ENCODE assay signal across 21 cellular contexts in genomic region chr22:44404341-44405020, GRCh38.
A peak's percentile ranks its signal among the peaks of the same experiment; 100 is the strongest.
DNase-seq lines count a peak whose midpoint lies in the region; ATAC-seq and TF ChIP-seq lines count a peak whose summit lies in the region.
"Had no signal": no experiment of that assay in that cellular context is flagged by ENCODE, and none has a peak within 500 bp of the region (broad histone marks: within the 10 kb centered on the region; RNA-seq: fewer than 3 reads in every experiment).

No MANE protein-coding gene starts in this region.

- no peak overlapping the region for H3K27ac ChIP-seq in left lung

- H3K4me1 Mint-ChIP-seq in endothelial cell (ENCODE audit: unreplicated experiment) = peaks cover 5% of the 10 kb centered on the region
- H3K4me1 Mint-ChIP-seq: CD4-positive, CD25-positive, alpha-beta regulatory T cell had no signal

- TF ChIP-seq POLR2A in NB4 (IDR thresholded peaks at IDR 0.05; ENCODE audit: extremely low read depth, insufficient read length) = no peak

- no peaks in the 10 kb centered on the region for H3K9me3 Mint-ChIP-seq in endothelial cell (ENCODE audit: unreplicated experiment)
- H3K9me3 Mint-ChIP-seq: CD4-positive, CD25-positive, alpha-beta regulatory T cell; GM23338 had no signal

- H3K27me3 Mint-ChIP-seq in endothelial cell (ENCODE audit: unreplicated experiment) = peaks cover 5% of the 10 kb centered on the region
- H3K27me3 Mint-ChIP-seq: CD4-positive, CD25-positive, alpha-beta regulatory T cell had no signal

- no peak overlapping the region for H3K4me3 Mint-ChIP-seq in endothelial cell (ENCODE audit: unreplicated experiment)
- H3K4me3 Mint-ChIP-seq: CD4-positive, CD25-positive, alpha-beta regulatory T cell; GM23338 had no signal

- no peaks in the 10 kb centered on the region for H3K9me3 ChIP-seq in left lung

- TF ChIP-seq CTCF in NB4 (IDR thresholded peaks at IDR 0.05; ENCODE audit: low read depth, low read length) (no peak), left lung (IDR thresholded peaks at IDR 0.05) (no peak), endothelial cell (IDR thresholded peaks at IDR 0.05; ENCODE audit: unreplicated experiment) (no peak)

- H3K27ac Mint-ChIP-seq in endothelial cell (ENCODE audit: unreplicated experiment) = no peak overlapping the region
- H3K27ac Mint-ChIP-seq: CD4-positive, CD25-positive, alpha-beta regulatory T cell; GM23338 had no signal

- DNase-seq in cardiac septum (ENCODE audit: low spot score) = peak; percentile 35
- DNase-seq in left cardiac atrium = no peak
- peak; percentile 65 for DNase-seq in NB4 (ENCODE audit: low read depth)
- DNase-seq in left lung = peak; percentile 11 to 47
- no peak for DNase-seq in endothelial cell (ENCODE audit: low spot score)
- DNase-seq in NCI-H524 (lab: John Stamatoyannopoulos, UW) = no peak
- DNase-seq: CD4-positive, CD25-positive, alpha-beta regulatory T cell; DMS79; GDM1; IMR-90; Kasumi-1; NCI-H1436 treated with DMSO at 0.1 percent for 48 hours; NCI-H2107; NCI-H345; NCI-H69; NK-92 treated with Interleukin-12 subunit alpha and Interleukin-12 subunit beta, amount 100 ng/mL, for 24 hours; OCI-M1; RPMI8226 had no signal

- H3K36me3 Mint-ChIP-seq in endothelial cell (ENCODE audit: low read depth, unreplicated experiment) = no peaks in the 10 kb centered on the region
- H3K36me3 Mint-ChIP-seq: CD4-positive, CD25-positive, alpha-beta regulatory T cell had no signal

- H3K27me3 ChIP-seq in left lung = peaks cover 0 to 8% of the 10 kb centered on the region in 2 donors

- H3K4me1 ChIP-seq in left lung = no peaks in the 10 kb centered on the region

- ATAC-seq in left cardiac atrium (no peak), left lung (no peak), HG03520 (IDR thresholded peaks at IDR 0.05; ENCODE audit: unreplicated experiment) (no peak), GM21367 (IDR thresholded peaks at IDR 0.05; ENCODE audit: unreplicated experiment) (no peak)
- ATAC-seq: GM23338 had no signal

- no peak overlapping the region for H3K4me3 ChIP-seq in NB4 (ENCODE audit: low read depth, low read length)
- no peak overlapping the region for H3K4me3 ChIP-seq in left lung
- H3K4me3 ChIP-seq: GM23338 had no signal

- H3K36me3 ChIP-seq in left lung = no peaks in the 10 kb centered on the region

- intact Hi-C loops in cardiac septum (cut with DNase I) (no loop called here), left cardiac atrium (cut with DNase I) (no loop called here), left lung (cut with DNase I) (no loop called here)

Comparison
In these comparisons a context has a peak if more than half of its experiments do, and no peak if none do; other contexts are left out.
1. DNase-seq: peak in cardiac septum (single experiment), NB4 (single experiment) and left lung (2 of 2); none in left cardiac atrium (single experiment), endothelial cell (single experiment) and NCI-H524 (0 of 2).